ENCODE assay signal across 1 cellular context in the genomic region with DNA sequence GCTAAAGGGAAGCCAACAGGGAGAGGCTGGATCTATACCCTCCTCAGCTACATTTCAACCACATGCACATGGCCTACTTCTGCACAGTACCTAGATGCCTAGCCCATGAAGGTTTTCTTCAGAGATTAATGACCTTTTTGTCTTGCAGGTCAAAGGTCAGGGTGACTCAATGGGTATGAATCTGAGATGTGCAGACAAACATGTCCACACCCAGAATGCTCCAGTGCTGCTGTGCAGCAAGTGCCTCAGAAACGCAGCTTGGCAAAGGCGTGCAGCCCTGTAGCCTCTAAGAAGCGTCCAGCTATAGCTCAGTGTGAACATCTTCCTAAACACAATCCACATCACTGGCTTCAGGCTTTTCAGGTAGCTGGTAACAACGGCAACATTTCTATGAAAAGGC.
TF ChIP-seq lines count a peak whose summit lies in the region.

No MANE protein-coding gene starts in this region.

TF ChIP-seq in SK-N-SH, 30 proteins besides CTCF, POLR2A, EP300 and RAD21 (continued from another document):
- TF ChIP-seq, protein P1, sequence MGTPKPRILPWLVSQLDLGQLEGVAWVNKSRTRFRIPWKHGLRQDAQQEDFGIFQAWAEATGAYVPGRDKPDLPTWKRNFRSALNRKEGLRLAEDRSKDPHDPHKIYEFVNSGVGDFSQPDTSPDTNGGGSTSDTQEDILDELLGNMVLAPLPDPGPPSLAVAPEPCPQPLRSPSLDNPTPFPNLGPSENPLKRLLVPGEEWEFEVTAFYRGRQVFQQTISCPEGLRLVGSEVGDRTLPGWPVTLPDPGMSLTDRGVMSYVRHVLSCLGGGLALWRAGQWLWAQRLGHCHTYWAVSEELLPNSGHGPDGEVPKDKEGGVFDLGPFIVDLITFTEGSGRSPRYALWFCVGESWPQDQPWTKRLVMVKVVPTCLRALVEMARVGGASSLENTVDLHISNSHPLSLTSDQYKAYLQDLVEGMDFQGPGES (IDR thresholded peaks at IDR 0.05; ENCODE audit: low read depth, low read length) = no peak
- TF ChIP-seq, protein P2, sequence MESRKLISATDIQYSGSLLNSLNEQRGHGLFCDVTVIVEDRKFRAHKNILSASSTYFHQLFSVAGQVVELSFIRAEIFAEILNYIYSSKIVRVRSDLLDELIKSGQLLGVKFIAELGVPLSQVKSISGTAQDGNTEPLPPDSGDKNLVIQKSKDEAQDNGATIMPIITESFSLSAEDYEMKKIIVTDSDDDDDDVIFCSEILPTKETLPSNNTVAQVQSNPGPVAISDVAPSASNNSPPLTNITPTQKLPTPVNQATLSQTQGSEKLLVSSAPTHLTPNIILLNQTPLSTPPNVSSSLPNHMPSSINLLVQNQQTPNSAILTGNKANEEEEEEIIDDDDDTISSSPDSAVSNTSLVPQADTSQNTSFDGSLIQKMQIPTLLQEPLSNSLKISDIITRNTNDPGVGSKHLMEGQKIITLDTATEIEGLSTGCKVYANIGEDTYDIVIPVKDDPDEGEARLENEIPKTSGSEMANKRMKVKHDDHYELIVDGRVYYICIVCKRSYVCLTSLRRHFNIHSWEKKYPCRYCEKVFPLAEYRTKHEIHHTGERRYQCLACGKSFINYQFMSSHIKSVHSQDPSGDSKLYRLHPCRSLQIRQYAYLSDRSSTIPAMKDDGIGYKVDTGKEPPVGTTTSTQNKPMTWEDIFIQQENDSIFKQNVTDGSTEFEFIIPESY (IDR thresholded peaks at IDR 0.05; ENCODE audit: borderline replicate concordance, low read depth) = no peak
- TF ChIP-seq POLR2AphosphoS5 (IDR thresholded peaks at IDR 0.05; ENCODE audit: low read depth, low read length) (no peak), FOXJ3 (CRISPR knock-in tag; IDR thresholded peaks at IDR 0.05) (no peak), MEF2A (IDR thresholded peaks at IDR 0.05; ENCODE audit: borderline replicate concordance, low read depth) (no peak), TCF12 (IDR thresholded peaks at IDR 0.05) (no peak), TAF1 (IDR thresholded peaks at IDR 0.05; ENCODE audit: borderline replicate concordance, low read depth, low read length) (no peak), GATA2 (CRISPR knock-in tag; IDR thresholded peaks at IDR 0.05) (no peak), SIN3A (IDR thresholded peaks at IDR 0.05; ENCODE audit: borderline replicate concordance, low read depth, low read length) (no peak), RFX5 (IDR thresholded peaks at IDR 0.05; ENCODE audit: low read length) (no peak), YY1 (IDR thresholded peaks at IDR 0.05; ENCODE audit: low read depth) (no peak), EZH2phosphoT487 (IDR thresholded peaks at IDR 0.05; ENCODE audit: borderline replicate concordance, low read depth) (no peak), MXI1 (IDR thresholded peaks at IDR 0.05; ENCODE audit: low read depth, low read length) (no peak), CHD2 (IDR thresholded peaks at IDR 0.05; ENCODE audit: low read length, partially characterized antibody) (no peak), JUND (IDR thresholded peaks at IDR 0.05) (no peak)
- TF ChIP-seq, protein P3, sequence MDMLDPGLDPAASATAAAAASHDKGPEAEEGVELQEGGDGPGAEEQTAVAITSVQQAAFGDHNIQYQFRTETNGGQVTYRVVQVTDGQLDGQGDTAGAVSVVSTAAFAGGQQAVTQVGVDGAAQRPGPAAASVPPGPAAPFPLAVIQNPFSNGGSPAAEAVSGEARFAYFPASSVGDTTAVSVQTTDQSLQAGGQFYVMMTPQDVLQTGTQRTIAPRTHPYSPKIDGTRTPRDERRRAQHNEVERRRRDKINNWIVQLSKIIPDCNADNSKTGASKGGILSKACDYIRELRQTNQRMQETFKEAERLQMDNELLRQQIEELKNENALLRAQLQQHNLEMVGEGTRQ (IDR thresholded peaks at IDR 0.05; ENCODE audit: borderline replicate concordance, low read depth, low read length) = no peak
- TF ChIP-seq, protein P4, sequence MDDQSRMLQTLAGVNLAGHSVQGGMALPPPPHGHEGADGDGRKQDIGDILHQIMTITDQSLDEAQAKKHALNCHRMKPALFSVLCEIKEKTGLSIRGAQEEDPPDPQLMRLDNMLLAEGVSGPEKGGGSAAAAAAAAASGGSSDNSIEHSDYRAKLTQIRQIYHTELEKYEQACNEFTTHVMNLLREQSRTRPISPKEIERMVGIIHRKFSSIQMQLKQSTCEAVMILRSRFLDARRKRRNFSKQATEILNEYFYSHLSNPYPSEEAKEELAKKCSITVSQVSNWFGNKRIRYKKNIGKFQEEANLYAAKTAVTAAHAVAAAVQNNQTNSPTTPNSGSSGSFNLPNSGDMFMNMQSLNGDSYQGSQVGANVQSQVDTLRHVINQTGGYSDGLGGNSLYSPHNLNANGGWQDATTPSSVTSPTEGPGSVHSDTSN (IDR thresholded peaks at IDR 0.05) = no peak
